25 cellular contexts compared by ENCODE assay signal in the genomic region with DNA sequence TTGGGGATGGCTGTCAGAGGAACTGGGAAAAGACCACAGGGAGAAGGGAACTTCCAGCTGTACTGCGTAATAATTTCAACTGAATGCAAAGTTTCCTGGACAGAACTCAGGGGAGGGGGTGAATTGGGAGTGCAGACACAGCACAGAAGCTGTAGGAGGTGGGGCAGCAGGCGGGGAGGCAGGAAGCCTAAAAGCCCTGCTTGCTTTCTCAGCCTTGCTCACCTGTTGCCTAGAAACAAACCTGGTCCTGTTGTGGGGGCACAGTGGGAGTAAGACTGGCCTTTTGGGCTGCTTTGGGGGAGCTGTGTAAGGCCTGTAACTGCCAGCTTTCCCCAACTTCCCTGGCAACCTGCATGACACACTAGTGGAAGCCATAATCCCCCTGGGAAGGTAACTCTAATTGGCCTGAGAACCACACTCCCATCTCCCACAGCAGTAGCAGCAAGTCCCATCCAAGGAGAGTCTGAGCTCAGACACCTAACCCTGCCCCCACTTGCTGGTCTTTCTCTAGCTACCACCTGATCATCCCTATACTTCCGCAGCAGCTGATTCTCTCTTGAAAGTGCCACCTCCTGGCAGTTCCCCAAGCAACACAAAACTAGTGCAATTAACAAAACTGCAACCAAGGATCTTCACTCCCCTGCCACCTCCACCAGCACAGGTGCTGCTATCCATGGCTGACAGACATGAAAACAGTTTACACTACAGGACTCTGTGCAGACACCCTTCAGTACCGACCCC.
DNase-seq lines count a peak whose midpoint lies in the region; ATAC-seq and TF ChIP-seq lines count a peak whose summit lies in the region.
"Had no signal": no experiment of that assay in that cellular context is flagged by ENCODE, and none has a peak within 500 bp of the region (broad histone marks: within the 10 kb centered on the region; RNA-seq: fewer than 3 reads in every experiment).

No MANE protein-coding gene starts in this region.

- no peaks in the 10 kb centered on the region for H3K4me1 Mint-ChIP-seq in T-helper 17 cell
- H3K4me1 Mint-ChIP-seq: B cell; CD4-positive, CD25-positive, alpha-beta regulatory T cell had no signal

- H3K9me3 ChIP-seq in A673 (ENCODE audit: low read depth, low read length, poor library complexity, severe bottlenecking) (peaks cover 10% of the 10 kb centered on the region), iPS DF 6.9 (ENCODE audit: control insufficient read depth, insufficient read depth, low read length) (no peaks in the 10 kb centered on the region), T-helper 17 cell (ENCODE audit: control insufficient read depth, low read length, poor library complexity, severe bottlenecking) (no peaks in the 10 kb centered on the region)

- H3K36me3 ChIP-seq in A673 (ENCODE audit: insufficient read depth, low read length, poor library complexity, severe bottlenecking): no peaks in the 10 kb centered on the region
- H3K36me3 ChIP-seq in H7 (replicated peaks; ENCODE audit: control insufficient read depth, insufficient read depth, low read length): no peaks in the 10 kb centered on the region
- no peaks in the 10 kb centered on the region for H3K36me3 ChIP-seq in iPS DF 6.9 (ENCODE audit: control insufficient read depth, insufficient read depth, low read length)

- no peak overlapping the region for H3K27ac Mint-ChIP-seq in T-helper 17 cell
- H3K27ac Mint-ChIP-seq: B cell had no signal

- peaks cover 27% of the 10 kb centered on the region for H3K4me1 ChIP-seq in A673 (ENCODE audit: insufficient read depth, low read length, poor library complexity, severe bottlenecking)
- H3K4me1 ChIP-seq in iPS DF 6.9 (ENCODE audit: control insufficient read depth, insufficient read depth, low read length): no peaks in the 10 kb centered on the region

- CTCF ChIA-PET in A673 (lab: Charles Lee): no interaction called here

- no peaks in the 10 kb centered on the region for H3K36me3 Mint-ChIP-seq in T-helper 17 cell (ENCODE audit: low read depth)
- H3K36me3 Mint-ChIP-seq: CD4-positive, CD25-positive, alpha-beta regulatory T cell had no signal

- intact Hi-C loops in A673 (cut with micrococcal nuclease; ENCODE audit: unreplicated experiment): no loop called here

- WGBS in iPS DF 6.9 (ENCODE audit: insufficient coverage, insufficient read length): no CpG with 5 or more reads among the region's 4 CpGs

- H3K4me3 ChIP-seq in A673 (ENCODE audit: low read depth, low read length, poor library complexity, severe bottlenecking) (no peak overlapping the region), H7 (ENCODE audit: insufficient read depth, low read depth, low read length) (no peak overlapping the region), iPS DF 6.9 (ENCODE audit: low read length) (no peak overlapping the region)
- H3K4me3 ChIP-seq: SK-N-MC had no signal

- no peaks in the 10 kb centered on the region for H3K27me3 Mint-ChIP-seq in T-helper 17 cell
- H3K27me3 Mint-ChIP-seq: B cell; CD4-positive, CD25-positive, alpha-beta regulatory T cell had no signal

- DNase-seq in A673 (ENCODE audit: low spot score) (peak; percentile 21), H7 (peak; percentile 8), RPMI8226 (peak; percentile 66), iPS DF 6.9 (ENCODE audit: low read depth, low spot score) (peak; percentile 5), NCI-H2196 (lab: John Stamatoyannopoulos, UW; ENCODE audit: unreplicated experiment) (no peak), T-helper 17 cell (no peak)
- DNase-seq: CD4-positive, CD25-positive, alpha-beta regulatory T cell; COR-L47; DMS79; KBM-7; MM.1S; NCI-H1048; NCI-H146; NCI-H2029; NCI-H345; NCI-H524; NCI-H82; PC-3; SHP77 treated with DMSO at 0.1 percent for 48 hours; SW 1271; T-helper 2 cell had no signal

- no peak for TF ChIP-seq CTCF in A673 (conservative IDR thresholded peaks at IDR 0.05; ENCODE audit: low read depth, low read length)

- no peak for ATAC-seq in GM21825 (IDR thresholded peaks at IDR 0.05; ENCODE audit: unreplicated experiment)
- ATAC-seq in T-helper 17 cell: no peak
- ATAC-seq: PC-3 had no signal

- POLR2A ChIA-PET in A673 (lab: Charles Lee; ENCODE audit: low non-redundant PET): no interaction called here

- H3K4me3 Mint-ChIP-seq in T-helper 17 cell: no peak overlapping the region
- H3K4me3 Mint-ChIP-seq: B cell; CD4-positive, CD25-positive, alpha-beta regulatory T cell had no signal

- H3K27me3 ChIP-seq in A673 (replicated peaks; ENCODE audit: insufficient read depth, low read depth, low read length, poor library complexity): no peaks in the 10 kb centered on the region
- H3K27me3 ChIP-seq in H7 (ENCODE audit: control insufficient read depth, insufficient read depth, low read length): no peaks in the 10 kb centered on the region
- H3K27me3 ChIP-seq in iPS DF 6.9 (ENCODE audit: control insufficient read depth, insufficient read depth, low read length): no peaks in the 10 kb centered on the region

- BruUV-seq in A673 (replicated peaks; lab: Mats Ljungman, UMichigan): no TSS peak

- H3K27ac ChIP-seq in A673 (ENCODE audit: low read depth, low read length, poor library complexity, severe bottlenecking): no peak overlapping the region
- H3K27ac ChIP-seq in iPS DF 6.9 (ENCODE audit: low read length): no peak overlapping the region
- H3K27ac ChIP-seq: HL-60, SK-N-MC had no signal

Comparison
In these comparisons a context has a peak if more than half of its experiments do, and no peak if none do; other contexts are left out.
1. DNase-seq: peak in A673 (single experiment), H7 (single experiment), RPMI8226 (single experiment) and iPS DF 6.9 (single experiment); none in NCI-H2196 (single experiment) and T-helper 17 cell (0 of 3).